ENCODE assay signal across 8 cellular contexts in genomic region chr6:11785953-11786579, GRCh38. TPM values are rescaled to one million over a fixed set of nuclear protein-coding genes. Genes with fewer than 3 reads are reported as not detected.
A peak's percentile ranks its signal among the peaks of the same experiment; 100 is the strongest.
DNase-seq lines count a peak whose midpoint lies in the region; ATAC-seq lines count a peak whose summit lies in the region.

No MANE protein-coding gene starts in this region.

- ATAC-seq in GM18508 (IDR thresholded peaks at IDR 0.05; ENCODE audit: insufficient read depth, unreplicated experiment) (peak; percentile 77), GM21737 (IDR thresholded peaks at IDR 0.05; ENCODE audit: unreplicated experiment) (peak; percentile 86), left colon (peak; percentile 97)

- intact Hi-C loops in left colon (cut with DNase I, micrococcal nuclease), result no loop called here

- DNase-seq in NCI-H2029 (lab: John Stamatoyannopoulos, UW), result peak; percentile 95
- DNase-seq in left colon, result peak; percentile 73 to 82
- DNase-seq in effector CD8-positive, alpha-beta T cell (lab: John Stamatoyannopoulos, UW), result no peak
- DNase-seq in SKM-1 (lab: John Stamatoyannopoulos, UW; ENCODE audit: unreplicated experiment), result no peak
- DNase-seq in nucleus accumbens (lab: John Stamatoyannopoulos, UW), result no peak
- DNase-seq in SHP77 treated with DMSO at 0.1 percent for 48 hours (lab: John Stamatoyannopoulos, UW), result no peak

RNA-seq across cellular contexts. Expression of gene ADTRP, which starts 7.5 kb away (rescaled TPM):
- total RNA-seq in left colon, result 100 to 1,000 TPM; 106 to 124 TPM

Comparison
In these comparisons a context has a peak if more than half of its experiments do, and no peak if none do; other contexts are left out.
1. DNase-seq: peak in NCI-H2029 (single experiment) and left colon (2 of 2); none in effector CD8-positive, alpha-beta T cell (single experiment), SKM-1 (single experiment), nucleus accumbens (0 of 56) and SHP77 treated with DMSO at 0.1 percent for 48 hours (single experiment).
2. Peak in every context shown above with its lines, with median percentiles within 50 percentile points of each other: ATAC-seq.